ENCODE assay signal across 1 cellular context in genomic region chr19:10027158-10027997, GRCh38.
TF ChIP-seq lines count a peak whose summit lies in the region.

No MANE protein-coding gene starts in this region.

TF ChIP-seq in H1, 55 proteins besides CTCF, POLR2A, EP300 and RAD21:
- TF ChIP-seq EGR1 (IDR thresholded peaks at IDR 0.05; ENCODE audit: borderline replicate concordance, low read depth, low read length), result no peak
- TF ChIP-seq TCF12 (IDR thresholded peaks at IDR 0.05; ENCODE audit: low read depth, low read length), result peak; percentile 86
- peak; percentile 25 for TF ChIP-seq ASH2L (IDR thresholded peaks at IDR 0.05; ENCODE audit: low read length)
- peak; percentile 100 for TF ChIP-seq MAX (IDR thresholded peaks at IDR 0.05)
- TF ChIP-seq GTF2F1 (IDR thresholded peaks at IDR 0.05; ENCODE audit: borderline replicate concordance, low read depth, low read length), result peak; percentile 46; the same call in 1 of the 2 replicates
- peak; percentile 99 for TF ChIP-seq TEAD4 (IDR thresholded peaks at IDR 0.05; ENCODE audit: low read depth, low read length)
- 0 out of 2 replicates have a peak, but pooled peaks have one; percentile 13 for TF ChIP-seq SP1 (IDR thresholded peaks at IDR 0.05; ENCODE audit: low read depth, low read length)
- no peak for TF ChIP-seq CHD1 (IDR thresholded peaks at IDR 0.05; ENCODE audit: low read depth, low read length)
- peak; percentile 34; the same call in 1 of the 2 replicates for TF ChIP-seq SP4 (IDR thresholded peaks at IDR 0.05; ENCODE audit: low read length)
- TF ChIP-seq TAF7 (optimal IDR thresholded peaks at IDR 0.05; ENCODE audit: borderline replicate concordance, low read depth, low read length), result no peak
- peak; percentile 60; the same call in 1 of the 2 replicates for TF ChIP-seq ATF3 (IDR thresholded peaks at IDR 0.05; ENCODE audit: insufficient read depth, low read depth, low read length)
- TF ChIP-seq E2F6 (IDR thresholded peaks at IDR 0.05), result peak; percentile 68
- 0 out of 2 replicates have a peak, but pooled peaks have one; percentile 29 for TF ChIP-seq CHD2 (IDR thresholded peaks at IDR 0.05; ENCODE audit: low read length)
- TF ChIP-seq SIN3A (conservative IDR thresholded peaks at IDR 0.05 in 1 of 2, IDR thresholded peaks at IDR 0.05 in 1 of 2; ENCODE audit: low read depth in 1 of 2, low read length in 2 of 2), result peak in 1 of 2 experiments; percentile 67; a peak in 1 of 4 replicates
- peak; percentile 64 for TF ChIP-seq USF2 (IDR thresholded peaks at IDR 0.05; ENCODE audit: low read length)
- TF ChIP-seq SIRT6 (IDR thresholded peaks at IDR 0.05; ENCODE audit: low read length), result no peak
- TF ChIP-seq CTBP2 (IDR thresholded peaks at IDR 0.05; ENCODE audit: borderline replicate concordance, insufficient read depth, insufficient read length, low read length), result no peak
- peak; percentile 85 for TF ChIP-seq CREB1 (IDR thresholded peaks at IDR 0.05)
- TF ChIP-seq HDAC6 (IDR thresholded peaks at IDR 0.05; ENCODE audit: low read depth, low read length), result no peak
- TF ChIP-seq KDM1A (IDR thresholded peaks at IDR 0.05; ENCODE audit: borderline replicate concordance, low read length), result peak; percentile 94
